1 cellular context compared by ENCODE assay signal in genomic region chr6:133555726-133556125, GRCh38.
TF ChIP-seq lines count a peak whose summit lies in the region.

No MANE protein-coding gene starts in this region.

TF ChIP-seq in IMR-90, 13 proteins besides CTCF, POLR2A, EP300 and RAD21 (continued from another document):
- TF ChIP-seq ELK1 (IDR thresholded peaks at IDR 0.05; ENCODE audit: borderline replicate concordance, low read depth, low read length), result no peak
- TF ChIP-seq MAFK (IDR thresholded peaks at IDR 0.05; ENCODE audit: low read depth, low read length), result no peak
- TF ChIP-seq MAZ (IDR thresholded peaks at IDR 0.05; ENCODE audit: borderline replicate concordance, low read depth, low read length), result no peak
- no peak for TF ChIP-seq BHLHE40 (IDR thresholded peaks at IDR 0.05; ENCODE audit: low read depth, low read length)
- TF ChIP-seq CHD1 (IDR thresholded peaks at IDR 0.05; ENCODE audit: low read depth, low read length), result no peak
TF ChIP-seq in IMR-90: peak in this region for 0.
